8 cellular contexts compared by ENCODE assay signal in genomic region chr1:110003747-110004428, GRCh38. TPM values are rescaled to one million over a fixed set of nuclear protein-coding genes. Genes with fewer than 3 reads are reported as not detected.
DNase-seq lines count a peak whose midpoint lies in the region; ATAC-seq and TF ChIP-seq lines count a peak whose summit lies in the region.

No MANE protein-coding gene starts in this region.

- H3K4me1 ChIP-seq in heart left ventricle: peaks cover 5 to 63% (median 50%) of the 10 kb centered on the region in 12 donors
- peaks cover 22% of the 10 kb centered on the region for H3K4me1 ChIP-seq in rectal smooth muscle tissue (ENCODE audit: control insufficient read depth, insufficient read depth, low read length)
- no peaks in the 10 kb centered on the region; the same call in 1 of the 2 replicates for H3K4me1 ChIP-seq in SJCRH30

- POLR2A ChIA-PET in GM10248 (lab: Yijun Ruan, JAX): no interaction called here

- H3K9ac ChIP-seq in rectal smooth muscle tissue (ENCODE audit: low read length): no peak overlapping the region

- H3K4me1 Mint-ChIP-seq in activated naive CD4-positive, alpha-beta T cell treated with anti-CD3 and anti-CD28 coated beads for 36 hours (ENCODE audit: low read depth): peaks cover 21% of the 10 kb centered on the region

- H3K9me3 Mint-ChIP-seq in activated naive CD4-positive, alpha-beta T cell treated with anti-CD3 and anti-CD28 coated beads for 36 hours: no peaks in the 10 kb centered on the region

- no peaks in the 10 kb centered on the region for H3K27me3 Mint-ChIP-seq in activated naive CD4-positive, alpha-beta T cell treated with anti-CD3 and anti-CD28 coated beads for 36 hours (ENCODE audit: low read depth)

- peak overlapping the region; percentile 4 to 78 (median 66) for H3K27ac ChIP-seq in heart left ventricle
- H3K27ac ChIP-seq in rectal smooth muscle tissue (ENCODE audit: low read depth, low read length): peak overlapping the region; percentile 77
- no peak overlapping the region for H3K27ac ChIP-seq in SJCRH30

- H3K36me3 ChIP-seq in heart left ventricle (peaks cover 0 to 5% (median under 1%) of the 10 kb centered on the region in 9 donors), rectal smooth muscle tissue (ENCODE audit: control insufficient read depth, insufficient read depth, low read length) (peaks cover under 1% of the 10 kb centered on the region), SJCRH30 (0 out of 2 replicates have a peak, but pooled peaks cover 3% of the 10 kb centered on the region)

- H3K27ac Mint-ChIP-seq in activated naive CD4-positive, alpha-beta T cell treated with anti-CD3 and anti-CD28 coated beads for 36 hours: peak overlapping the region; percentile 83

- peak; percentile 38 to 87 (median 80) for ATAC-seq in heart left ventricle

- peaks cover 5% of the 10 kb centered on the region for H3K36me3 Mint-ChIP-seq in activated naive CD4-positive, alpha-beta T cell treated with anti-CD3 and anti-CD28 coated beads for 36 hours (ENCODE audit: low read depth)

- no peaks in the 10 kb centered on the region for H3K27me3 ChIP-seq in heart left ventricle
- H3K27me3 ChIP-seq in rectal smooth muscle tissue (ENCODE audit: control insufficient read depth, insufficient read depth, low read length): no peaks in the 10 kb centered on the region
- H3K27me3 ChIP-seq in SJCRH30: no peaks in the 10 kb centered on the region

- DNase-seq in GM10248 (ENCODE audit: extremely low spot score) (peak; percentile 42), HFF-Myc (ENCODE audit: extremely low read depth, low read depth) (peak; percentile 87), NCI-H510A (lab: John Stamatoyannopoulos, UW) (peak; percentile 33), heart left ventricle (peak in 4 of 5 donors; percentile 33 to 78 (median 56)), NCI-H1105 (lab: John Stamatoyannopoulos, UW) (no peak), SJCRH30 (no peak)
- DNase-seq in activated naive CD4-positive, alpha-beta T cell treated with anti-CD3 and anti-CD28 coated beads for 36 hours: peak; percentile 80

- intact Hi-C loops in activated naive CD4-positive, alpha-beta T cell treated with anti-CD3 and anti-CD28 coated beads for 36 hours (cut with micrococcal nuclease): loop anchor here (1.0 to 5.0 kb wide), 3 partner anchors 20 to 457 kb away; partner anchors contain the start of genes AHCYL1, GNAI3 and STRIP1
- intact Hi-C loops in heart left ventricle (cut with DNase I): no loop called here

- TF ChIP-seq CTCF in GM10248 (IDR thresholded peaks at IDR 0.05; ENCODE audit: control extremely low read depth, extremely low read depth, low read depth, missing control alignments) (no peak), HFF-Myc (IDR thresholded peaks at IDR 0.05; ENCODE audit: low read depth, low read length, missing control alignments) (no peak), heart left ventricle (IDR thresholded peaks at IDR 0.05) (no peak)

- CTCF ChIA-PET in GM10248 (lab: Yijun Ruan, JAX): interaction anchor here (0.6 to 1.7 kb wide), 5 partner anchors 10 to 227 kb away, joined by 3 to 6 read pairs (median 4); partner anchors contain the start of gene AHCYL1
- CTCF ChIA-PET in activated naive CD4-positive, alpha-beta T cell treated with anti-CD3 and anti-CD28 coated beads for 36 hours (lab: Charles Lee): interaction anchor here (0.6 to 1.2 kb wide), 2 partner anchors 28 to 230 kb away, joined by 3 to 4 read pairs; no protein-coding TSS in a partner anchor

- H3K4me3 Mint-ChIP-seq in activated naive CD4-positive, alpha-beta T cell treated with anti-CD3 and anti-CD28 coated beads for 36 hours: peak overlapping the region; percentile 23

- H3K9me3 ChIP-seq in heart left ventricle (no peaks in the 10 kb centered on the region), SJCRH30 (replicated peaks) (no peaks in the 10 kb centered on the region)

- H3K4me3 ChIP-seq in HFF-Myc (replicated peaks; ENCODE audit: low read depth, low read length) (peak overlapping the region; percentile 16), heart left ventricle (peak overlapping the region in 3 of 12 donors; percentile 1 to 15 (median 10)), rectal smooth muscle tissue (ENCODE audit: low read length) (peak overlapping the region; percentile 7), SJCRH30 (no peak overlapping the region)

- no peak for TF ChIP-seq POLR2A in heart left ventricle (IDR thresholded peaks at IDR 0.05)

- 21 to 35% (median 30%) methylated on average over 8 of the region's 8 CpGs for WGBS in heart left ventricle, 4 donors

RNA-seq across cellular contexts. Expression of gene AHCYL1, which starts 19.3 kb away (rescaled TPM):
- 10 to 100 TPM; 70.0 to 75.1 TPM for total RNA-seq in activated naive CD4-positive, alpha-beta T cell treated with anti-CD3 and anti-CD28 coated beads for 36 hours
- 10 to 100 TPM; 31.1 to 56.7 (median 48.7) TPM for total RNA-seq in heart left ventricle
- polyA plus RNA-seq in heart left ventricle: 10 to 100 TPM; 23.8 to 37.2 TPM
- 41.5 and 44.4 TPM in 2 replicates for total RNA-seq in SJCRH30 (2014; rRNA removed; shearing (Covaris generic))

RNA-seq across cellular contexts. Expression of gene STRIP1, which starts 30.5 kb away (rescaled TPM):
- 10 to 100 TPM; 20.7 to 22.8 TPM for total RNA-seq in activated naive CD4-positive, alpha-beta T cell treated with anti-CD3 and anti-CD28 coated beads for 36 hours
- 10 to 100 TPM; 14.7 to 22.8 (median 19.2) TPM for total RNA-seq in heart left ventricle
- 10 to 100 TPM in 1 of 2 donors, 1 to 10 TPM in 1; 7.8 to 14.9 TPM for polyA plus RNA-seq in heart left ventricle
- total RNA-seq in SJCRH30 (2014; rRNA removed; shearing (Covaris generic)): 30.3 and 35.1 TPM in 2 replicates

Comparison
In these comparisons a context has a peak if more than half of its experiments do, and no peak if none do; other contexts are left out.
1. DNase-seq: peak in GM10248 (single experiment), HFF-Myc (single experiment), NCI-H510A (single experiment), activated naive CD4-positive, alpha-beta T cell treated with anti-CD3 and anti-CD28 coated beads for 36 hours (single experiment) and heart left ventricle (4 of 5); none in NCI-H1105 (single experiment) and SJCRH30 (0 of 2).